In the genomic region with DNA sequence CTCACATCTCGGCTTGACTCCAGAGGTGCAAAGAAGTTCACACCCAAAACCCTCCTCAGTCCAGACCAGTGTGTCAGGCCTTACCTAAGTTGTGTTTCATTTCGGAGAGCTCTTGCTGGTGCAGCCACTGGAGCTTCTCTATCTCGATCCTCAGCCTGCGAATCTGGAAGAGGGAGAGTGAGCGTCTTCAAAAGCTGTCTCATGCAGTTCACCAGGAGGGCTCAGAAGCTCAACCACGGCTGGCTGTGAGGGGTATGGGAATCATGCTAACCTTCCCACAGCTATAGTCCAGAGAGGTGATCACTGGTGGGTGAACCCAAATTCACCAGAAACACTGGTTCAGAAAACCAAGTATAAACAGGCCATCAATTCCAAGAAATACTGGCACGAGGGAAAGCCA, we compare ENCODE assay signal across 23 cellular contexts.
"Had no signal": no experiment of that assay in that cellular context is flagged by ENCODE, and none has a peak within 500 bp of the region (broad histone marks: within the 10 kb centered on the region; RNA-seq: fewer than 3 reads in every experiment).

No MANE protein-coding gene starts in this region.

- DNase-seq: IMR-90, Kasumi-1, MM.1S, NCI-H1105, NCI-H1417, NCI-H1436 treated with DMSO at 0.1 percent for 48 hours, NCI-H1694, NCI-H1930, NCI-H2081 treated with DMSO at 0.1 percent for 48 hours, NCI-H2171, NCI-H226, NCI-H446, NCI-H510A, NCI-H524 treated with DMSO at 0.1 percent for 48 hours, NCI-H69, NCI-H774, PC-3, SHP77 treated with DMSO at 0.1 percent for 48 hours, SJCRH30 had no signal

- H3K4me3 ChIP-seq: SJCRH30 had no signal

- ATAC-seq: Panc1, PC-3, Right ventricle myocardium inferior, SK-N-SH treated with all-trans-retinoic acid at 6 μM for 48 hours had no signal

- H3K27me3 ChIP-seq: SJCRH30 had no signal

- H3K9me3 ChIP-seq: SJCRH30 had no signal

- H3K4me1 ChIP-seq: SJCRH30 had no signal

- H3K27ac ChIP-seq: KMS-11, SJCRH30 had no signal
